8 cellular contexts compared by ENCODE assay signal in the genomic region with DNA sequence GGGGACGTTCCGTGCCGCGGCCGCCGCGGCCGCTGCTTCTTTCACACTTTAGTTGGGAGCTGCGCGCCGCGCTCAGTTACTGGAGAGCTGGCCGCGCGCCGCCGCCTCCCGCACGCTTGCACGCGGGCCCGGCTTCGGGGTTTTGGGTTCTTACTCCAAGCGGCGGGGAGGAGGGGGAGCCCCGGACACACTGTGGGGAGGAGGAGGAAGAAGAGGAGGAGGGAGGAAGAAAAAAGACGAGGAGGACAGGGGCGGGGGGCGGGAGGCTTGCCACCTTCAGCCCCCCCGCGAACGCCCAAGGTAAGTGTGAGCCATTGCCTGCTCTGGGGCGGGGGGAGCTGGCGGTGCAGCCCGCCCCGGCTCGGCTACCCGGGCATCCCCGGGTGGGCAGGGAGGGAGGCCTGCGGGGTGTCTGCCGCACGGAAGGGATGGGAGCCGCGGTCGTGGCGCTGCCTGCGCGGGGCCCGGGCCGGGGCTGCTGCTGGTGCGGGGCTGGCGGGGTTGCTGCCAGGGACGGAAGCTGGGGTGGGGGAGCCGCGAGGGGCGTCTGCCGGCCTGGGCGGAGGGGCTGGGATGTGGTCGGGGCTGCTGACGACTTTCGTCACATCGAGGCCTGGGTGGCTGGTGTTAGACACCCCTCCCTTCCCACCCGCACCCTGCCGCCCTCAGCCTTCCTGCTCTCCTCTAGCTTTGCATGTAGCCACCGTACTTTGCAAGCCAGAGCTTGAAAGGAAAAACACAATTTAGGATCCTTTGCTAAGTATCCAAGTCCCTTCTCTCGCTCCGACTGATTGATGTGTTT. TPM values are rescaled to one million over a fixed set of nuclear protein-coding genes. Genes with fewer than 3 reads are reported as not detected.
DNase-seq lines count a peak whose midpoint lies in the region; ATAC-seq and TF ChIP-seq lines count a peak whose summit lies in the region.

No MANE protein-coding gene starts in this region.

- WGBS in urinary bladder, result 1% methylated on average over 67 of the region's 67 CpGs

- TF ChIP-seq CTCF in AG04450 (IDR thresholded peaks at IDR 0.05; ENCODE audit: low read depth, low read length) (no peak), NB4 (IDR thresholded peaks at IDR 0.05; ENCODE audit: low read depth, low read length) (no peak), fibroblast of the aortic adventitia (IDR thresholded peaks at IDR 0.05; ENCODE audit: insufficient read depth, low read length) (no peak)

- ATAC-seq in GM19351 (IDR thresholded peaks at IDR 0.05; ENCODE audit: unreplicated experiment), result peak; percentile 23

- CTCF ChIA-PET in AG04450 (lab: Charles Lee), result interaction anchor here (0.6 to 4.7 kb wide), 9 partner anchors 9 to 732 kb away, joined by 3 to 24 read pairs (median 5); no protein-coding TSS in a partner anchor

- H3K27ac ChIP-seq in AG04450 (ENCODE audit: low read depth, low read length) (peak overlapping the region; percentile 35), urinary bladder (ENCODE audit: low read depth) (peak overlapping the region; percentile 44)

- H2AFZ ChIP-seq in neuron (ENCODE audit: low read depth, low read length), result peak overlapping the region; percentile 99

- POLR2A ChIA-PET in AG04450 (lab: Yijun Ruan, JAX), result interaction anchor here (0.6 to 1.4 kb wide), 16 partner anchors 9 to 919 kb away, joined by 3 to 7 read pairs (median 4); a partner anchor contains a TSS

- TF ChIP-seq POLR2A in NB4 (IDR thresholded peaks at IDR 0.05; ENCODE audit: extremely low read depth, insufficient read length), result no peak

- DNase-seq in AG04450 (ENCODE audit: low read depth, low spot score) (no peak), NB4 (ENCODE audit: low read depth) (peak; percentile 49), fibroblast of the aortic adventitia (ENCODE audit: low read depth) (no peak), NCI-H2029 (lab: John Stamatoyannopoulos, UW) (no peak)
- peak; percentile 38 to 43 for DNase-seq in activated T-cell treated with anti-CD3 and anti-CD28 coated beads, Interleukin-2, amount 50 U/mL, for 48 hours

- no peaks in the 10 kb centered on the region for H3K9me3 ChIP-seq in AG04450 (ENCODE audit: control insufficient read depth, insufficient read depth, low read length)
- no peaks in the 10 kb centered on the region for H3K9me3 ChIP-seq in neuron (ENCODE audit: low read length)

- H3K4me1 ChIP-seq in neuron (ENCODE audit: insufficient read depth, low read length) (peaks cover 32% of the 10 kb centered on the region), urinary bladder (ENCODE audit: insufficient read depth) (peaks cover 3% of the 10 kb centered on the region)

- H3K36me3 ChIP-seq in neuron (ENCODE audit: insufficient read depth, low read length), result no peaks in the 10 kb centered on the region
- no peaks in the 10 kb centered on the region for H3K36me3 ChIP-seq in urinary bladder (ENCODE audit: insufficient read depth)

- H3K27me3 ChIP-seq in AG04450 (ENCODE audit: control insufficient read depth, insufficient read depth, low read length), result no peaks in the 10 kb centered on the region
- no peaks in the 10 kb centered on the region for H3K27me3 ChIP-seq in neuron (ENCODE audit: insufficient read depth, low read length)

- peak overlapping the region; percentile 75 for H3K4me3 ChIP-seq in AG04450 (ENCODE audit: low read depth, low read length)
- peak overlapping the region; percentile 27 for H3K4me3 ChIP-seq in NB4 (ENCODE audit: low read depth, low read length)
- H3K4me3 ChIP-seq in fibroblast of the aortic adventitia (ENCODE audit: low read depth, low read length), result peak overlapping the region; percentile 82
- H3K4me3 ChIP-seq in neuron (ENCODE audit: low read length), result peak overlapping the region; percentile 99
- peak overlapping the region; percentile 80 for H3K4me3 ChIP-seq in urinary bladder (ENCODE audit: low read depth, low read length)

RNA-seq across cellular contexts. Expression of a gene that starts 0.4 kb away (rescaled TPM):
- polyA plus RNA-seq in AG04450 (2011; rRNA removed) (21.0 and 29.5 TPM in 2 replicates), urinary bladder (67.3 TPM)
- 4.1 and 7.0 TPM in 2 replicates for polyA minus RNA-seq in AG04450 (2011; rRNA and poly(A)+ RNA removed)
- total RNA-seq in fibroblast of the aortic adventitia (ENCODE audit: low replicate concordance) (41.0 and 47.3 TPM in 2 replicates), urinary bladder (100 TPM)

Comparison
In these comparisons a context has a peak if more than half of its experiments do, and no peak if none do; other contexts are left out.
1. DNase-seq: peak in NB4 (single experiment) and activated T-cell treated with anti-CD3 and anti-CD28 coated beads, Interleukin-2, amount 50 U/mL, for 48 hours (2 of 2); none in AG04450 (single experiment), fibroblast of the aortic adventitia (single experiment) and NCI-H2029 (single experiment).
2. H3K4me3 ChIP-seq: peak in every context shown above with its lines; median percentile 99 in neuron; 82 in fibroblast of the aortic adventitia; 80 in urinary bladder; 75 in AG04450; 27 in NB4.